ENCODE assay signal across 8 cellular contexts in the genomic region with DNA sequence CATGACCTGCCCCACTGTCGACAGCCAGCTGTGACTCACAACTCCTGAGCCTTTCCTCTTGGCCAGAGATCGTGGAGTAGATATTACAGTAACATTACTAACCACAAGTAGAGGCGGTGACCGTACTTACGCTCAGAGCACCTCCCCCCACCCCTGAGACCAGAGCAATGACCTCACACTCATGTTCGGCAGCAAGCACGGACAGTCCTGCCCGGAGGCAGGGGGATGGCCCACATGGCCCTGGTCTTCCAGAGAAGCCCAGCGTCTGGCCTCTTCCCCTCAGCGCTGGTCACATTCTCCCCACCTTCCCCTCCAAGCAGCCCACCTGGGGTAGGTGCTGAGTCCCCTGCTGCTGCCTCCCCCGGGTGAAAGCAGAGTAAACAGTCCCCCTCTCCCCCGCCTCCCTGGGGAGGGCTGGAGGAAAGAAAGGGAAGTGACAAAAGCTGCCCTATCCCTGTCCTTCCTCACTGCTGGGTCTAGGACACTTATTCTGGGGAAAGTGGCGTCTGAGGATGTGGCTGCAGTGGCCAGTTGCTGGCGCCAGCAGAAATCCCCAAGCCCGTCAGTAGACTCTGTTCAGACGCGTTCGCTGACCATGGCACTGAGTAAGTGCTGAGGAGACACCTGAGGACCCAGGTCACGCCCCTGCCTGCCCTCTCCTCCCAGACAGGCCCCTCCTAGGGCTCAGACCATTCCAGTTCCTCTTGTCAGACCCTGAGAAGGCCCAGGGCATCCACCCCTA.
DNase-seq lines count a peak whose midpoint lies in the region; FAIRE-seq and TF ChIP-seq lines count a peak whose summit lies in the region.

No MANE protein-coding gene starts in this region.

- intact Hi-C loops in Calu3 (cut with micrococcal nuclease; ENCODE audit: unreplicated experiment) = loop anchor here (5.0 kb wide), 1 partner anchor 56 kb away; no protein-coding TSS in a partner anchor

- no peaks in the 10 kb centered on the region for H3K27me3 Mint-ChIP-seq in Calu3 (ENCODE audit: unreplicated experiment)

- peak overlapping the region; percentile 84 for H3K27ac ChIP-seq in SJSA1

- peak overlapping the region; percentile 98 for H3K27ac Mint-ChIP-seq in Calu3 (ENCODE audit: unreplicated experiment)

- no peak for TF ChIP-seq CTCF in Calu3 (IDR thresholded peaks at IDR 0.05; ENCODE audit: unreplicated experiment)
- no peak for TF ChIP-seq CTCF in HFF-Myc (IDR thresholded peaks at IDR 0.05; ENCODE audit: low read depth, low read length, missing control alignments)
- TF ChIP-seq CTCF in fibroblast of villous mesenchyme (IDR thresholded peaks at IDR 0.05; ENCODE audit: insufficient read depth, low read depth, low read length) = no peak
- no peak for TF ChIP-seq CTCF in D721Med (IDR thresholded peaks at IDR 0.05; ENCODE audit: insufficient read depth, missing control alignments)

- no TSS peak for BruUV-seq in Calu3 (replicated peaks; lab: Mats Ljungman, UMichigan)

- H3K36me3 Mint-ChIP-seq in Calu3 (ENCODE audit: insufficient read depth, unreplicated experiment) = peaks cover 22% of the 10 kb centered on the region

- no peaks in the 10 kb centered on the region for H3K36me3 ChIP-seq in SJSA1

- H3K4me3 ChIP-seq in HFF-Myc (replicated peaks; ENCODE audit: low read depth, low read length) = no peak overlapping the region
- H3K4me3 ChIP-seq in SJSA1 = no peak overlapping the region
- no peak overlapping the region for H3K4me3 ChIP-seq in fibroblast of villous mesenchyme (ENCODE audit: low read depth, low read length)

- H3K4me3 Mint-ChIP-seq in Calu3 (ENCODE audit: low read depth, unreplicated experiment) = peak overlapping the region; percentile 54

- H3K4me1 ChIP-seq in SJSA1 (replicated peaks) = peaks cover 68% of the 10 kb centered on the region

- no peaks in the 10 kb centered on the region for H3K27me3 ChIP-seq in SJSA1 (replicated peaks)

- CTCF ChIA-PET in Calu3 (lab: Charles Lee) = interaction anchor here (0.5 to 3.2 kb wide), 9 partner anchors 9 to 132 kb away, joined by 3 to 17 read pairs (median 8); no protein-coding TSS in a partner anchor

- H3K9me3 Mint-ChIP-seq in Calu3 (ENCODE audit: low read depth, unreplicated experiment) = peaks cover 4% of the 10 kb centered on the region

- H3K4me1 Mint-ChIP-seq in Calu3 (ENCODE audit: low read depth, unreplicated experiment) = peaks cover 60% of the 10 kb centered on the region

- peak; percentile 94 for DNase-seq in Calu3
- peak; percentile 95 for DNase-seq in HFF-Myc (ENCODE audit: extremely low read depth, low read depth)
- peak; percentile 96 for DNase-seq in SJSA1 (ENCODE audit: low read depth in 1 of 2, low spot score in 2 of 2)
- DNase-seq in fibroblast of villous mesenchyme (ENCODE audit: low read depth) = peak; percentile 100
- DNase-seq in pulmonary artery endothelial cell (ENCODE audit: low read depth, low spot score) = peak; percentile 97
- no peak for DNase-seq in 8988T
- no peak for DNase-seq in D721Med (ENCODE audit: insufficient read length, low spot score)
- DNase-seq in superior temporal gyrus (ENCODE audit: extremely low spot score) = no peak

- H3K9me3 ChIP-seq in SJSA1 (replicated peaks) = no peaks in the 10 kb centered on the region

- FAIRE-seq in D721Med (lab: Jason Lieb, UNC) = no peak

Comparison
In these comparisons a context has a peak if more than half of its experiments do, and no peak if none do; other contexts are left out.
1. DNase-seq: peak in Calu3 (single experiment), HFF-Myc (single experiment), SJSA1 (2 of 2), fibroblast of villous mesenchyme (single experiment) and pulmonary artery endothelial cell (single experiment); none in 8988T (single experiment), D721Med (single experiment) and superior temporal gyrus (single experiment).